8 cellular contexts compared by ENCODE assay signal in genomic region chr5:66144074-66144798, GRCh38. TPM values are rescaled to one million over a fixed set of nuclear protein-coding genes. Genes with fewer than 3 reads are reported as not detected.
DNase-seq lines count a peak whose midpoint lies in the region; ATAC-seq and TF ChIP-seq lines count a peak whose summit lies in the region.

TSS of gene SREK1 (plus strand) at chr5:66144300. CDS start at chr5:66144377, 77 bp downstream.

- peak within 1 kb of the TSS; percentile 96 for H3K4me3 Mint-ChIP-seq in activated CD4-positive, alpha-beta T cell treated with anti-CD3 and anti-CD28 coated beads for 36 hours
- peak within 1 kb of the TSS; percentile 97 for H3K4me3 Mint-ChIP-seq in chondrocyte (ENCODE audit: unreplicated experiment)

- TF ChIP-seq CTCF in chondrocyte (IDR thresholded peaks at IDR 0.05): no peak
- TF ChIP-seq CTCF in kidney epithelial cell (IDR thresholded peaks at IDR 0.05; ENCODE audit: insufficient read depth, low read length, poor library complexity, severe bottlenecking): no peak

- peak within 1 kb of the TSS; percentile 92 for H3K4me3 ChIP-seq in kidney epithelial cell (ENCODE audit: low read depth, low read length)

- POLR2A ChIA-PET in activated CD4-positive, alpha-beta T cell treated with anti-CD3 and anti-CD28 coated beads for 36 hours (lab: Charles Lee): interaction anchor here (0.6 to 1.2 kb wide), 4 partner anchors 13 to 519 kb away, joined by 3 to 7 read pairs (median 4); no protein-coding TSS in a partner anchor

- intact Hi-C loops in activated CD4-positive, alpha-beta T cell treated with anti-CD3 and anti-CD28 coated beads for 36 hours (cut with DNase I, micrococcal nuclease): loop anchor here (1.0 to 10.0 kb wide), 13 partner anchors 25 to 1377 kb away; partner anchors contain the start of genes CENPK (in 2 of the 2), PPWD1 (in 2 of the 2), TRIM23 (in 2 of the 2) and CWC27 (in 1 of the 2)

- H3K27me3 ChIP-seq in kidney epithelial cell (ENCODE audit: control insufficient read depth, insufficient read depth, low read length): no peaks in the 10 kb centered on the region

- CTCF ChIA-PET in activated CD4-positive, alpha-beta T cell treated with anti-CD3 and anti-CD28 coated beads for 36 hours (lab: Charles Lee): interaction anchor here (0.6 to 1.3 kb wide), 4 partner anchors 24 to 328 kb away, joined by 3 to 4 read pairs (median 3); no protein-coding TSS in a partner anchor

- peaks cover 39% of the 10 kb centered on the region for H3K4me1 Mint-ChIP-seq in activated CD4-positive, alpha-beta T cell treated with anti-CD3 and anti-CD28 coated beads for 36 hours
- H3K4me1 Mint-ChIP-seq in chondrocyte (ENCODE audit: low read depth): peaks cover 31% of the 10 kb centered on the region

- ATAC-seq in HG03439 (IDR thresholded peaks at IDR 0.05; ENCODE audit: unreplicated experiment): peak; percentile 87
- ATAC-seq in activated CD4-positive, alpha-beta T cell treated with anti-CD3 and anti-CD28 coated beads for 36 hours: peak; percentile 90

- H3K27ac Mint-ChIP-seq in activated CD4-positive, alpha-beta T cell treated with anti-CD3 and anti-CD28 coated beads for 36 hours: peak within 1 kb of the TSS; percentile 99
- peak within 1 kb of the TSS; percentile 100 for H3K27ac Mint-ChIP-seq in chondrocyte (ENCODE audit: unreplicated experiment)

- DNase-seq in Ammon's horn (ENCODE audit: low spot score) (peak; percentile 93), GM19238 (ENCODE audit: insufficient read length, low spot score) (peak; percentile 89), NCI-H510A (lab: John Stamatoyannopoulos, UW) (peak; percentile 80), chondrocyte (ENCODE audit: low spot score) (peak; percentile 97), kidney epithelial cell (ENCODE audit: low read depth) (peak; percentile 61)
- peak; percentile 95 for DNase-seq in activated CD4-positive, alpha-beta T cell treated with anti-CD3 and anti-CD28 coated beads for 36 hours
- peak; percentile 95 for DNase-seq in stimulated activated CD4-positive, alpha-beta T cell treated with anti-CD3 and anti-CD28 coated beads, Interleukin-15, amount 100 ng/mL, for 24 hours

- no peaks in the 10 kb centered on the region for H3K9me3 Mint-ChIP-seq in activated CD4-positive, alpha-beta T cell treated with anti-CD3 and anti-CD28 coated beads for 36 hours (ENCODE audit: low read depth)
- no peaks in the 10 kb centered on the region for H3K9me3 Mint-ChIP-seq in chondrocyte (ENCODE audit: low read depth)

- H3K36me3 Mint-ChIP-seq in activated CD4-positive, alpha-beta T cell treated with anti-CD3 and anti-CD28 coated beads for 36 hours (ENCODE audit: low read depth): peaks cover 16% of the 10 kb centered on the region
- H3K36me3 Mint-ChIP-seq in chondrocyte (ENCODE audit: low read depth): no peaks in the 10 kb centered on the region

- H3K36me3 ChIP-seq in kidney epithelial cell (ENCODE audit: control insufficient read depth, insufficient read depth, low read length): no peaks in the 10 kb centered on the region

- H3K27me3 Mint-ChIP-seq in activated CD4-positive, alpha-beta T cell treated with anti-CD3 and anti-CD28 coated beads for 36 hours: no peaks in the 10 kb centered on the region
- H3K27me3 Mint-ChIP-seq in chondrocyte (ENCODE audit: low read depth): no peaks in the 10 kb centered on the region

RNA-seq across cellular contexts. Expression of gene SREK1, which starts in this region (rescaled TPM):
- total RNA-seq in activated CD4-positive, alpha-beta T cell treated with anti-CD3 and anti-CD28 coated beads for 36 hours: 10 to 100 TPM; 56.1 to 61.3 TPM
- total RNA-seq in chondrocyte (49.1 to 68.2 TPM (median 51.0 TPM) in 3 replicates), kidney epithelial cell (23.7 and 26.9 TPM in 2 replicates)

Comparison
In these comparisons a context has a peak if more than half of its experiments do, and no peak if none do; other contexts are left out.
1. Peak in every context shown above with its lines: DNase-seq, ATAC-seq and H3K4me3 ChIP-seq.